8 cellular contexts compared by ENCODE assay signal in genomic region chr13:42970824-42971669, GRCh38. TPM values are rescaled to one million over a fixed set of nuclear protein-coding genes. Genes with fewer than 3 reads are reported as not detected.
DNase-seq lines count a peak whose midpoint lies in the region; ATAC-seq and TF ChIP-seq lines count a peak whose summit lies in the region.

No MANE protein-coding gene starts in this region.

- H3K27ac ChIP-seq in prostate gland: no peak overlapping the region

- no peak for TF ChIP-seq POLR2A in prostate gland (IDR thresholded peaks at IDR 0.05)

- no peaks in the 10 kb centered on the region for H3K9me3 ChIP-seq in prostate gland

- ATAC-seq in HG02642 (IDR thresholded peaks at IDR 0.05; ENCODE audit: poor library complexity, unreplicated experiment) (peak; percentile 74), HG03565 (IDR thresholded peaks at IDR 0.05; ENCODE audit: unreplicated experiment) (no peak)

- H3K4me1 ChIP-seq in prostate gland (replicated peaks): peaks cover 6% of the 10 kb centered on the region

- H3K4me1 Mint-ChIP-seq in activated T-cell treated with anti-CD3 and anti-CD28 coated beads, Interleukin-2, amount 50 U/mL, for 24 hours (ENCODE audit: low read depth): peaks cover 25% of the 10 kb centered on the region

- peak; percentile 65 for DNase-seq in activated CD8-positive, alpha-beta memory T cell treated with anti-CD3 and anti-CD28 coated beads for 24 hours
- DNase-seq in activated CD8-positive, alpha-beta memory T cell treated with anti-CD3 and anti-CD28 coated beads, Interleukin-2, amount 50 U/mL, for 48 hours: no peak
- peak; percentile 12 for DNase-seq in NCI-H748 treated with DMSO at 0.1 percent for 48 hours (lab: John Stamatoyannopoulos, UW)
- peak; percentile 42 for DNase-seq in activated T-cell treated with anti-CD3 and anti-CD28 coated beads, Interleukin-2, amount 50 U/mL, for 24 hours
- peak; percentile 27 for DNase-seq in globus pallidus (ENCODE audit: low spot score)
- DNase-seq in prostate gland (ENCODE audit: low spot score): no peak

- H3K4me3 Mint-ChIP-seq in activated T-cell treated with anti-CD3 and anti-CD28 coated beads, Interleukin-2, amount 50 U/mL, for 24 hours: no peak overlapping the region

- no peaks in the 10 kb centered on the region for H3K9me3 Mint-ChIP-seq in activated T-cell treated with anti-CD3 and anti-CD28 coated beads, Interleukin-2, amount 50 U/mL, for 24 hours

- H3K36me3 Mint-ChIP-seq in activated T-cell treated with anti-CD3 and anti-CD28 coated beads, Interleukin-2, amount 50 U/mL, for 24 hours (ENCODE audit: low read depth): peaks cover 43% of the 10 kb centered on the region

- H3K27me3 ChIP-seq in prostate gland (replicated peaks; ENCODE audit: insufficient read depth): no peaks in the 10 kb centered on the region

- peak in 3 of 4 experiments; percentile 41 to 51 (median 44) for TF ChIP-seq CTCF in prostate gland (IDR thresholded peaks at IDR 0.05)

- H3K27ac Mint-ChIP-seq in activated T-cell treated with anti-CD3 and anti-CD28 coated beads, Interleukin-2, amount 50 U/mL, for 24 hours: no peak overlapping the region

- H3K27me3 Mint-ChIP-seq in activated T-cell treated with anti-CD3 and anti-CD28 coated beads, Interleukin-2, amount 50 U/mL, for 24 hours: no peaks in the 10 kb centered on the region

- intact Hi-C loops in prostate gland (cut with DNase I): no loop called here

- 68% methylated on average over 6 of the region's 6 CpGs for WGBS in prostate gland

- no peak overlapping the region for H3K4me3 ChIP-seq in prostate gland

- H3K36me3 ChIP-seq in prostate gland: no peaks in the 10 kb centered on the region

RNA-seq across cellular contexts. Expression of gene EPSTI1, which starts 21.0 kb away (rescaled TPM):
- total RNA-seq in prostate gland: 1 to 10 TPM; 1.7 to 8.0 TPM

RNA-seq across cellular contexts. Expression of gene DNAJC15, which starts 52.3 kb away (rescaled TPM):
- total RNA-seq in prostate gland: 1 to 10 TPM; 1.4 to 8.2 TPM

Comparison
In these comparisons a context has a peak if more than half of its experiments do, and no peak if none do; other contexts are left out.
1. DNase-seq: peak in activated CD8-positive, alpha-beta memory T cell treated with anti-CD3 and anti-CD28 coated beads for 24 hours (single experiment), NCI-H748 treated with DMSO at 0.1 percent for 48 hours (single experiment), activated T-cell treated with anti-CD3 and anti-CD28 coated beads, Interleukin-2, amount 50 U/mL, for 24 hours (single experiment) and globus pallidus (single experiment); none in activated CD8-positive, alpha-beta memory T cell treated with anti-CD3 and anti-CD28 coated beads, Interleukin-2, amount 50 U/mL, for 48 hours (single experiment) and prostate gland (single experiment).